ENCODE assay signal across 16 cellular contexts in genomic region chr12:54356228-54356627, GRCh38. TPM values are rescaled to one million over a fixed set of nuclear protein-coding genes. Genes with fewer than 3 reads are reported as not detected.
DNase-seq lines count a peak whose midpoint lies in the region; ATAC-seq and TF ChIP-seq lines count a peak whose summit lies in the region.
"Had no signal": no experiment of that assay in that cellular context is flagged by ENCODE, and none has a peak within 500 bp of the region (broad histone marks: within the 10 kb centered on the region; RNA-seq: fewer than 3 reads in every experiment).

No MANE protein-coding gene starts in this region.

- peak overlapping the region; percentile 28 for H3K9ac ChIP-seq in HUES6 (ENCODE audit: low read length)

- 71 to 90% (median 79%) methylated on average over 3 of the region's 3 CpGs for WGBS in adrenal gland, 4 donors
- 86 to 92% methylated on average over 2 to 3 of the region's 3 CpGs for WGBS in mesodermal cell (ENCODE audit: insufficient coverage in 2 of 2), 2 experiments
- WGBS in stomach, 5 donors, result 47 to 85% (median 74%) methylated on average over 3 of the region's 3 CpGs

- DNase-seq in adrenal gland, result no peak
- DNase-seq in stomach, result no peak
- no peak for DNase-seq in activated T-helper 2 cell treated with anti-CD3 and anti-CD28 coated beads, Interferon-gamma antibody, Interleukin-2, Interleukin-4, amounts not matched to agents 10 μg/mL and 5 μg/mL and 100 μg/mL, durations not matched to agents 14 hours and 24 hours and 36 hours (ENCODE audit: low spot score)
- DNase-seq in germinal center (ENCODE audit: low spot score), result no peak
- no peak for DNase-seq in CD8-positive, alpha-beta T cell
- DNase-seq in HPDE6-E6E7 (ENCODE audit: extremely low spot score), result no peak
- DNase-seq: activated CD4-positive, alpha-beta T cell treated with anti-CD3 and anti-CD28 coated beads, Interleukin-2, amount 50 U/mL, for 1 hour; dermis blood vessel endothelial cell; posterior cingulate gyrus; SHP77 had no signal

- no peak for ATAC-seq in CD8-positive, alpha-beta T cell

- no peak overlapping the region for H3K4me3 Mint-ChIP-seq in activated T-helper 2 cell treated with anti-CD3 and anti-CD28 coated beads, Interferon-gamma antibody, Interleukin-2, Interleukin-4, amounts not matched to agents 10 μg/mL and 5 μg/mL and 100 μg/mL, durations not matched to agents 14 hours and 24 hours and 36 hours (ENCODE audit: low read depth)
- no peak overlapping the region for H3K4me3 Mint-ChIP-seq in CD8-positive, alpha-beta T cell
- H3K4me3 Mint-ChIP-seq: activated T-helper 1 cell treated with anti-CD3 and anti-CD28 coated beads, Interleukin-12 subunit alpha, Interleukin-12 subunit beta, Interleukin-2, Interleukin-4 antibody, amounts not matched to agents 30 ng/mL and 10 ng/mL and 1 ng/mL, durations not matched to agents 14 hours and 24 hours and 36 hours had no signal

- no peak overlapping the region for H3K27ac Mint-ChIP-seq in activated T-helper 2 cell treated with anti-CD3 and anti-CD28 coated beads, Interferon-gamma antibody, Interleukin-2, Interleukin-4, amounts not matched to agents 10 μg/mL and 5 μg/mL and 100 μg/mL, durations not matched to agents 14 hours and 24 hours and 36 hours
- H3K27ac Mint-ChIP-seq in CD8-positive, alpha-beta T cell, result no peak overlapping the region
- H3K27ac Mint-ChIP-seq: activated T-helper 1 cell treated with anti-CD3 and anti-CD28 coated beads, Interleukin-12 subunit alpha, Interleukin-12 subunit beta, Interleukin-2, Interleukin-4 antibody, amounts not matched to agents 30 ng/mL and 10 ng/mL and 1 ng/mL, durations not matched to agents 14 hours and 24 hours and 36 hours had no signal

- TF ChIP-seq EP300 in stomach (IDR thresholded peaks at IDR 0.05), result no peak

- H3K4me1 ChIP-seq in HUES6 (ENCODE audit: control insufficient read depth, insufficient read depth, low read length) (peaks cover 76% of the 10 kb centered on the region), adrenal gland (replicated peaks in 1 of 2) (peaks cover 32 to 45% of the 10 kb centered on the region in 2 donors), mesodermal cell (ENCODE audit: control insufficient read depth, insufficient read depth, low read length, poor library complexity, severe bottlenecking) (peaks cover 78% of the 10 kb centered on the region), stomach (peaks cover 36 to 81% (median 59%) of the 10 kb centered on the region in 4 donors)
- H3K4me1 ChIP-seq in CD8-positive, alpha-beta T cell (ENCODE audit: insufficient read depth, low read length), result peaks cover 30% of the 10 kb centered on the region

- POLR2A ChIA-PET in CD8-positive, alpha-beta T cell (lab: Charles Lee), result interaction anchor here (2.3 kb wide), 1 partner anchor 75 kb away, joined by 5 read pairs; the partner anchor contains the start of genes CBX5 and HNRNPA1

- H3K9me3 ChIP-seq in HUES6 (ENCODE audit: control insufficient read depth, insufficient read depth, low read depth, low read length) (no peaks in the 10 kb centered on the region), adrenal gland (replicated peaks in 1 of 3) (no peaks in the 10 kb centered on the region), mesodermal cell (ENCODE audit: control insufficient read depth, low read length) (no peaks in the 10 kb centered on the region), stomach (no peaks in the 10 kb centered on the region)
- H3K9me3 ChIP-seq in CD8-positive, alpha-beta T cell (ENCODE audit: low read length), result no peaks in the 10 kb centered on the region
- H3K9me3 ChIP-seq: ascending aorta had no signal

- TF ChIP-seq POLR2A in adrenal gland (IDR thresholded peaks at IDR 0.05) (no peak), stomach (IDR thresholded peaks at IDR 0.05) (no peak)

- H3K36me3 ChIP-seq in HUES6 (ENCODE audit: control insufficient read depth, insufficient read depth, low read length) (no peaks in the 10 kb centered on the region), adrenal gland (replicated peaks in 1 of 2) (peaks cover 0 to 3% of the 10 kb centered on the region in 2 donors), mesodermal cell (ENCODE audit: control insufficient read depth, insufficient read depth, low read length) (peaks cover 7% of the 10 kb centered on the region), stomach (peaks cover 2 to 15% (median 8%) of the 10 kb centered on the region in 4 donors)
- no peaks in the 10 kb centered on the region for H3K36me3 ChIP-seq in CD8-positive, alpha-beta T cell (ENCODE audit: insufficient read depth, low read length)

- intact Hi-C loops in adrenal gland (cut with DNase I) (no loop called here), stomach (cut with DNase I; ENCODE audit: low total_unique reads) (no loop called here)
- intact Hi-C loops in activated T-helper 2 cell treated with anti-CD3 and anti-CD28 coated beads, Interferon-gamma antibody, Interleukin-2, Interleukin-4, amounts not matched to agents 10 μg/mL and 5 μg/mL and 100 μg/mL, durations not matched to agents 14 hours and 24 hours and 36 hours (cut with micrococcal nuclease), result no loop called here
- intact Hi-C loops in CD8-positive, alpha-beta T cell (cut with DNase I, micrococcal nuclease), result loop anchor here in 1 of 2 experiments (5.0 kb wide), 1 partner anchor 1349 kb away; the partner anchor contains the start of gene EIF4B

- TF ChIP-seq CTCF in adrenal gland (IDR thresholded peaks at IDR 0.05) (no peak), stomach (IDR thresholded peaks at IDR 0.05) (no peak)
- TF ChIP-seq CTCF in CD8-positive, alpha-beta T cell (IDR thresholded peaks at IDR 0.05), result no peak

- peaks cover 28% of the 10 kb centered on the region for H3K4me1 Mint-ChIP-seq in activated T-helper 2 cell treated with anti-CD3 and anti-CD28 coated beads, Interferon-gamma antibody, Interleukin-2, Interleukin-4, amounts not matched to agents 10 μg/mL and 5 μg/mL and 100 μg/mL, durations not matched to agents 14 hours and 24 hours and 36 hours (ENCODE audit: low read depth)
- peaks cover 19% of the 10 kb centered on the region for H3K4me1 Mint-ChIP-seq in CD8-positive, alpha-beta T cell (ENCODE audit: low read depth)

- peaks cover 14% of the 10 kb centered on the region for H3K36me3 Mint-ChIP-seq in activated T-helper 2 cell treated with anti-CD3 and anti-CD28 coated beads, Interferon-gamma antibody, Interleukin-2, Interleukin-4, amounts not matched to agents 10 μg/mL and 5 μg/mL and 100 μg/mL, durations not matched to agents 14 hours and 24 hours and 36 hours (ENCODE audit: low read depth)
- peaks cover 6% of the 10 kb centered on the region for H3K36me3 Mint-ChIP-seq in CD8-positive, alpha-beta T cell

- H3K27ac ChIP-seq in HUES6 (ENCODE audit: low read depth, low read length) (peak overlapping the region; percentile 45; the same call in 1 of the 2 replicates), adrenal gland (peak overlapping the region in 4 of 5 donors; percentile 2 to 54 (median 20)), mesodermal cell (ENCODE audit: low read depth, low read length, severe bottlenecking) (peak overlapping the region; percentile 92), stomach (peak overlapping the region in 3 of 5 donors; percentile 10 to 92 (median 35))
- H3K27ac ChIP-seq in CD8-positive, alpha-beta T cell (ENCODE audit: low read depth, low read length), result no peak overlapping the region
- H3K27ac ChIP-seq: ascending aorta had no signal

- H3K4me3 ChIP-seq in HUES6 (ENCODE audit: low read depth, low read length) (peak overlapping the region; percentile 83; the same call in 1 of the 2 replicates), adrenal gland (no peak overlapping the region), mesodermal cell (ENCODE audit: extremely low read depth, insufficient read depth, low read length, poor library complexity, severe bottlenecking) (no peak overlapping the region), stomach (no peak overlapping the region)
- H3K4me3 ChIP-seq in CD8-positive, alpha-beta T cell (ENCODE audit: low read depth, low read length), result no peak overlapping the region
- H3K4me3 ChIP-seq: ascending aorta had no signal

- H3K27me3 ChIP-seq in HUES6 (ENCODE audit: control insufficient read depth, insufficient read depth, low read length), result no peaks in the 10 kb centered on the region
- no peaks in the 10 kb centered on the region for H3K27me3 ChIP-seq in adrenal gland
- H3K27me3 ChIP-seq in stomach, result no peaks in the 10 kb centered on the region
- no peaks in the 10 kb centered on the region for H3K27me3 ChIP-seq in CD8-positive, alpha-beta T cell (ENCODE audit: insufficient read depth, low read length)
- H3K27me3 ChIP-seq: ascending aorta had no signal

- CTCF ChIA-PET in CD8-positive, alpha-beta T cell (lab: Charles Lee), result interaction anchor here (1.1 to 3.9 kb wide), 6 partner anchors 11 to 140 kb away, joined by 3 to 37 read pairs (median 4); no protein-coding TSS in a partner anchor

- no peaks in the 10 kb centered on the region for H3K9me3 Mint-ChIP-seq in activated T-helper 2 cell treated with anti-CD3 and anti-CD28 coated beads, Interferon-gamma antibody, Interleukin-2, Interleukin-4, amounts not matched to agents 10 μg/mL and 5 μg/mL and 100 μg/mL, durations not matched to agents 14 hours and 24 hours and 36 hours
- H3K9me3 Mint-ChIP-seq in CD8-positive, alpha-beta T cell, result no peaks in the 10 kb centered on the region
- H3K9me3 Mint-ChIP-seq: activated T-helper 1 cell treated with anti-CD3 and anti-CD28 coated beads, Interleukin-12 subunit alpha, Interleukin-12 subunit beta, Interleukin-2, Interleukin-4 antibody, amounts not matched to agents 30 ng/mL and 10 ng/mL and 1 ng/mL, durations not matched to agents 14 hours and 24 hours and 36 hours had no signal

- H3K27me3 Mint-ChIP-seq in activated T-helper 2 cell treated with anti-CD3 and anti-CD28 coated beads, Interferon-gamma antibody, Interleukin-2, Interleukin-4, amounts not matched to agents 10 μg/mL and 5 μg/mL and 100 μg/mL, durations not matched to agents 14 hours and 24 hours and 36 hours (ENCODE audit: low read depth), result no peaks in the 10 kb centered on the region
- H3K27me3 Mint-ChIP-seq in CD8-positive, alpha-beta T cell (ENCODE audit: low read depth), result no peaks in the 10 kb centered on the region

RNA-seq across cellular contexts. Expression of gene GPR84, which starts 8.1 kb away (rescaled TPM):
- total RNA-seq in adrenal gland (1 to 10 TPM in 5 of 8 donors, under 1 TPM in 3; 0.18 to 6.8 (median 1.3) TPM), stomach (not detected)
- polyA plus RNA-seq in adrenal gland (1 to 10 TPM in 1 of 3 donors, under 1 TPM in 2; 0.56 to 1.3 (median 0.93) TPM), stomach (1 to 10 TPM in 1 of 3 donors, under 1 TPM in 2; 0.46 to 1.4 (median 0.50) TPM)
- polyA plus RNA-seq in mesodermal cell (2013, experiment 1 of 2), result 0.26 TPM
- not detected for polyA plus RNA-seq in mesodermal cell (2013, experiment 2 of 2)
- 1.8 and 2.3 TPM in 2 replicates for total RNA-seq in activated T-helper 2 cell treated with anti-CD3 and anti-CD28 coated beads, Interferon-gamma antibody, Interleukin-2, Interleukin-4, amounts not matched to agents 10 μg/mL and 5 μg/mL and 100 μg/mL, durations not matched to agents 14 hours and 24 hours and 36 hours
- total RNA-seq in CD8-positive, alpha-beta T cell, result not detected
- total RNA-seq: ascending aorta, HT-29 had no signal

RNA-seq across cellular contexts. Expression of gene ZNF385A, which starts 28.3 kb away (rescaled TPM):
- 10 to 100 TPM in 6 of 8 donors, 1 to 10 TPM in 2; 6.5 to 38.2 (median 13.1) TPM for total RNA-seq in adrenal gland
- 10 to 100 TPM in 2 of 3 donors, 1 to 10 TPM in 1; 2.7 to 28.0 (median 24.3) TPM for polyA plus RNA-seq in adrenal gland
- 24.9 TPM for polyA plus RNA-seq in mesodermal cell (2013, experiment 1 of 2)
- 22.0 TPM for polyA plus RNA-seq in mesodermal cell (2013, experiment 2 of 2)
- 10 to 100 TPM in 1 of 5 donors, 1 to 10 TPM in 4; 1.2 to 35.7 (median 2.6) TPM for total RNA-seq in stomach
- 10 to 100 TPM; 16.9 to 35.1 (median 17.6) TPM for polyA plus RNA-seq in stomach
- 0.60 and 0.78 TPM in 2 replicates for total RNA-seq in activated T-helper 2 cell treated with anti-CD3 and anti-CD28 coated beads, Interferon-gamma antibody, Interleukin-2, Interleukin-4, amounts not matched to agents 10 μg/mL and 5 μg/mL and 100 μg/mL, durations not matched to agents 14 hours and 24 hours and 36 hours
- 1 to 10 TPM; 2.1 TPM for total RNA-seq in CD8-positive, alpha-beta T cell

RNA-seq across cellular contexts. Expression of gene COPZ1, which starts 31.3 kb away (rescaled TPM):
- 100 to 1,000 TPM in 7 of 8 donors, 10 to 100 TPM in 1; 95.2 to 183 (median 152) TPM for total RNA-seq in adrenal gland
- 100 to 1,000 TPM in 1 of 3 donors, 10 to 100 TPM in 2; 54.7 to 252 (median 80.9) TPM for polyA plus RNA-seq in adrenal gland
- polyA plus RNA-seq in mesodermal cell (2013, experiment 1 of 2), result 140 TPM
- 140 TPM for polyA plus RNA-seq in mesodermal cell (2013, experiment 2 of 2)
- 10 to 100 TPM; 14.6 to 91.6 (median 42.4) TPM for total RNA-seq in stomach
- polyA plus RNA-seq in stomach, result 100 to 1,000 TPM in 2 of 3 donors, 10 to 100 TPM in 1; 92.4 to 133 (median 108) TPM
- total RNA-seq in activated T-helper 2 cell treated with anti-CD3 and anti-CD28 coated beads, Interferon-gamma antibody, Interleukin-2, Interleukin-4, amounts not matched to agents 10 μg/mL and 5 μg/mL and 100 μg/mL, durations not matched to agents 14 hours and 24 hours and 36 hours, result 108 and 109 TPM in 2 replicates
- total RNA-seq in CD8-positive, alpha-beta T cell, result 10 to 100 TPM; 24.1 to 25.2 TPM

RNA-seq across cellular contexts. Expression of gene NFE2, which starts 55.4 kb away (rescaled TPM):
- total RNA-seq in adrenal gland, result under 1 TPM in 2 of 8 donors, not detected in 6; 0.47 to 0.72 TPM
- polyA plus RNA-seq in adrenal gland, result under 1 TPM; 0.13 to 0.80 (median 0.34) TPM
- 1.5 TPM for polyA plus RNA-seq in mesodermal cell (2013, experiment 1 of 2)
- 1.7 TPM for polyA plus RNA-seq in mesodermal cell (2013, experiment 2 of 2)
- total RNA-seq in stomach, result 1 to 10 TPM in 1 of 5 donors, under 1 TPM in 1, not detected in 3; 0.37 to 2.0 TPM
- polyA plus RNA-seq in stomach, result under 1 TPM in 2 of 3 donors, not detected in 1; 0.20 to 1.00 TPM
- total RNA-seq in activated T-helper 2 cell treated with anti-CD3 and anti-CD28 coated beads, Interferon-gamma antibody, Interleukin-2, Interleukin-4, amounts not matched to agents 10 μg/mL and 5 μg/mL and 100 μg/mL, durations not matched to agents 14 hours and 24 hours and 36 hours, result not detected in 2 replicates
- not detected for total RNA-seq in CD8-positive, alpha-beta T cell
- total RNA-seq: activated T-helper 1 cell treated with anti-CD3 and anti-CD28 coated beads, Interleukin-12 subunit alpha, Interleukin-12 subunit beta, Interleukin-2, Interleukin-4 antibody, amounts not matched to agents 30 ng/mL and 10 ng/mL and 1 ng/mL, durations not matched to agents 14 hours and 24 hours and 36 hours; ascending aorta; dermis blood vessel endothelial cell; lung microvascular endothelial cell had no signal
